Comparison of ENCODE assay signal across 15 cellular contexts in the genomic region with DNA sequence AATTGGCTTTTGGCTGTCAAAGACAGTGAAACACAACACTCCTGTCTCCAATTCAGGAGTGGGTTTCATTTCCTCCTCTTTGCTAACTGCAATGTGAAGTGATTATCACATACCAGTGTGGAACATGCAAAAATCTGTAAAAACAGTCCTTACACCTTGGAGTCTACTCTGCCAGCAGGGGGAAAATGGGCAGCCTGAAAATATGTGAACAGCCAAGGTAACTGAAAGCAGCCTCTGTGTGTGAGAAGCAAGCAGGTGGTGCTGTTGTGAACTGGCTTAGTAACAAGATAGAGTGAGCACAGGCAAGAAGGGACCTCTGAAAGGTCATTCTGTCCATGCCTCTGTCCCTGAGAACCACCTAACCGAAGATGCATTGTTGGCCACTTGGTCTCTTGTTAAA. TPM values are rescaled to one million over a fixed set of nuclear protein-coding genes. Genes with fewer than 3 reads are reported as not detected.
A peak's percentile ranks its signal among the peaks of the same experiment; 100 is the strongest.
DNase-seq lines count a peak whose midpoint lies in the region; ATAC-seq, FAIRE-seq and TF ChIP-seq lines count a peak whose summit lies in the region.
"Had no signal": no experiment of that assay in that cellular context is flagged by ENCODE, and none has a peak within 500 bp of the region (broad histone marks: within the 10 kb centered on the region; RNA-seq: fewer than 3 reads in every experiment).

No MANE protein-coding gene starts in this region.

- WGBS in smooth muscle cell (ENCODE audit: low lambda C conversion rate) = 73% methylated on average over 1 of the region's 1 CpG

- H3K9me1 ChIP-seq in keratinocyte (ENCODE audit: control insufficient read depth, extremely low read depth, insufficient read depth, low read length) = no peaks in the 10 kb centered on the region

- H3K79me2 ChIP-seq in keratinocyte (ENCODE audit: control insufficient read depth, insufficient read depth, low read length) = no peaks in the 10 kb centered on the region
- no peaks in the 10 kb centered on the region for H3K79me2 ChIP-seq in smooth muscle cell (ENCODE audit: low read depth)

- H3K4me1 ChIP-seq in keratinocyte (ENCODE audit: control insufficient read depth, extremely low read depth, insufficient read depth, low read length) (peaks cover 2% of the 10 kb centered on the region), smooth muscle cell (ENCODE audit: low read depth) (peaks cover 6% of the 10 kb centered on the region)

- DNase-seq in DMS 273 (lab: John Stamatoyannopoulos, UW; ENCODE audit: unreplicated experiment) = peak; percentile 35
- no peak for DNase-seq in DMS 273 treated with DMSO at 0.1 percent for 48 hours (lab: John Stamatoyannopoulos, UW)
- peak; percentile 19 for DNase-seq in HuH-7 (ENCODE audit: low spot score)
- DNase-seq in RPMI8226 = peak; percentile 49
- DNase-seq in keratinocyte (ENCODE audit: low read depth, low spot score) = no peak
- no peak for DNase-seq in smooth muscle cell (lab: John Stamatoyannopoulos, UW; ENCODE audit: unreplicated experiment)
- DNase-seq in left ventricle myocardium superior = no peak
- no peak for DNase-seq in GM19238 (ENCODE audit: insufficient read length, low spot score)
- DNase-seq: 8988T; anterior cingulate cortex; NCI-H226; stimulated activated CD4-positive, alpha-beta T cell treated with anti-CD3 and anti-CD28 coated beads, Interleukin-2, amount 100 ng/mL, for 48 hours had no signal

- peaks cover 4% of the 10 kb centered on the region for H4K20me1 ChIP-seq in keratinocyte (ENCODE audit: control insufficient read depth, extremely low read depth, insufficient read depth, low read length)
- no peaks in the 10 kb centered on the region for H4K20me1 ChIP-seq in smooth muscle cell (ENCODE audit: low read depth)

- no peak overlapping the region for H3K9ac ChIP-seq in keratinocyte (ENCODE audit: control insufficient read depth, extremely low read depth, insufficient read depth, low read length)
- H3K9ac ChIP-seq in smooth muscle cell (ENCODE audit: low read depth) = no peak overlapping the region

- H3K36me3 ChIP-seq in keratinocyte (ENCODE audit: control insufficient read depth in 2 of 2, extremely low read depth in 1 of 2, insufficient read depth in 2 of 2, low read length in 2 of 2) = peaks cover 0 to 1% of the 10 kb centered on the region in 2 experiments
- no peaks in the 10 kb centered on the region for H3K36me3 ChIP-seq in smooth muscle cell (ENCODE audit: low read depth)
- H3K36me3 ChIP-seq: neutrophil had no signal

- no peak overlapping the region for H3K4me3 ChIP-seq in keratinocyte (ENCODE audit: control insufficient read depth in 2 of 3, extremely low read depth in 1 of 3, insufficient read depth in 2 of 3, low read depth in 1 of 3, low read length in 3 of 3)
- H3K4me3 ChIP-seq in smooth muscle cell = no peak overlapping the region

- no peak overlapping the region for H2AFZ ChIP-seq in keratinocyte (ENCODE audit: control insufficient read depth, low read length)
- no peak overlapping the region for H2AFZ ChIP-seq in smooth muscle cell (ENCODE audit: low read depth)

- H3K9me3 ChIP-seq in keratinocyte (ENCODE audit: control insufficient read depth, low read depth, low read length) = no peaks in the 10 kb centered on the region
- no peaks in the 10 kb centered on the region for H3K9me3 ChIP-seq in smooth muscle cell (replicated peaks; ENCODE audit: low read depth)
- H3K9me3 ChIP-seq: neutrophil had no signal

- intact Hi-C loops in left ventricle myocardium superior (cut with micrococcal nuclease) = no loop called here

- no peak for ATAC-seq in left ventricle myocardium superior

- no peaks in the 10 kb centered on the region for H3F3A ChIP-seq in smooth muscle cell (ENCODE audit: low read depth)

- peak; percentile 20 for FAIRE-seq in keratinocyte (lab: Jason Lieb, UNC)
- FAIRE-seq: endothelial cell of umbilical vein, G401.6 had no signal

- TF ChIP-seq CTCF in keratinocyte (optimal IDR thresholded peaks at IDR 0.05 in 1 of 3, IDR thresholded peaks at IDR 0.05 in 1 of 3, conservative IDR thresholded peaks at IDR 0.05 in 1 of 3; ENCODE audit: extremely low read depth in 1 of 3, insufficient read depth in 2 of 3, low read length in 3 of 3) (peak; percentile 40 to 50 (median 47)), smooth muscle cell (IDR thresholded peaks at IDR 0.05; ENCODE audit: borderline replicate concordance, insufficient read depth, poor library complexity, severe bottlenecking) (no peak)

- dilution Hi-C loops in keratinocyte (cut with MboI; ENCODE audit: extremely low pct_ligation_motif_present, low sequenced_read_pairs) = no loop called here

- peaks cover 37% of the 10 kb centered on the region for H3K27me3 ChIP-seq in keratinocyte (ENCODE audit: control insufficient read depth, extremely low read depth, insufficient read depth, low read length)
- H3K27me3 ChIP-seq in smooth muscle cell (ENCODE audit: low read depth) = peaks cover 68% of the 10 kb centered on the region

- H3K4me2 ChIP-seq in keratinocyte (ENCODE audit: control insufficient read depth, extremely low read depth, insufficient read depth, low read depth, low read length) (no peak overlapping the region), smooth muscle cell (no peak overlapping the region)

- H3K27ac ChIP-seq in keratinocyte (ENCODE audit: control insufficient read depth, insufficient read depth, low read length) (no peak overlapping the region), smooth muscle cell (ENCODE audit: low read depth) (no peak overlapping the region)
- H3K27ac ChIP-seq: neutrophil had no signal

RNA-seq across cellular contexts. Expression of a gene that starts 6.0 kb away (rescaled TPM):
- polyA plus RNA-seq in keratinocyte = 1.0 to 4.0 TPM (median 2.7 TPM) in 3 replicates
- polyA plus RNA-seq in keratinocyte (2011; ENCODE audit: low read depth) = 2.4 TPM
- 2.8 and 2.9 TPM in 2 replicates for polyA plus RNA-seq in keratinocyte (2011; cell fraction: cytosol; rRNA removed)
- polyA plus RNA-seq in keratinocyte (2011; cell fraction: nucleus; rRNA removed) = 9.6 and 11.5 TPM in 2 replicates
- 0.91 and 4.3 TPM in 2 replicates for polyA plus RNA-seq in keratinocyte (2012; ENCODE audit: low replicate concordance)
- polyA minus RNA-seq in keratinocyte = 0.79 to 5.1 TPM (median 4.7 TPM) in 3 replicates
- polyA minus RNA-seq in keratinocyte (2011; cell fraction: cytosol; rRNA and poly(A)+ RNA removed) = 0.77 TPM
- polyA minus RNA-seq in keratinocyte (2011; cell fraction: nucleus; rRNA and poly(A)+ RNA removed) = 3.3 and 6.8 TPM in 2 replicates
- total RNA-seq in smooth muscle cell = not detected in 2 replicates
- polyA plus RNA-seq in smooth muscle cell = not detected in 2 replicates
- total RNA-seq in left ventricle myocardium superior = not detected
- total RNA-seq: endothelial cell of umbilical vein had no signal
- polyA plus RNA-seq: endothelial cell of umbilical vein had no signal

Comparison
In these comparisons a context has a peak if more than half of its experiments do, and no peak if none do; other contexts are left out.
1. DNase-seq: peak in DMS 273 (single experiment), HuH-7 (single experiment) and RPMI8226 (single experiment); none in DMS 273 treated with DMSO at 0.1 percent for 48 hours (single experiment), keratinocyte (single experiment), smooth muscle cell (single experiment), left ventricle myocardium superior (single experiment) and GM19238 (single experiment).